1 cellular context compared by ENCODE assay signal in the genomic region with DNA sequence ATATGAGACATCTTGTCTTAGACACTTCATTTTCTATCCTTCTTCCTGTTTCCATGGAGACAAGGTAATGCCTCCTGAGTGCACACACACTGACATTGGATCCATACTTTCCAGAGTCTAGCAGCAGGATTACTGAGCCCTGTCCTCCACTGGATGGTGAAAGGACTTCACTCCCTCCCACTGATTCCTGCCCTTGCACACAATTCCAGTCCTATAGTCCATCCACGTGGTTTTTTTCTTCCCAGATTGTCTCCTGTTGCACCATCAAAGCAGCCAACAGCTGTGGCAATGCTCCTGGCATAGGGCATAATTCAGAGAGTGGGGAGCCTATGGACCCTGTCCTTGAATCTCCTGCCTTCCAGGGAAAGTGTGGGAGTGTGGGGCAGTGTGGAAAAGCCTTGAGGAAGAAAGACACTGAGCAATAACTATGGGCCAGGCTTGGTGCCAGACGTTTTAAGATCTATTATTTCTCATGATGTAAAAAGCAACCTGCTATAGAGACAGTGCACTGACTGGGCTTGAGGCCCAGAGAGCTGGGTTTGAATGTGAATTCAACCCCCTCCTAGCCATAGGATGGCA.
TF ChIP-seq lines count a peak whose summit lies in the region.

No MANE protein-coding gene starts in this region.

TF ChIP-seq in K562, 482 proteins besides CTCF, POLR2A, EP300 and RAD21 (continued from another document):
- TF ChIP-seq ZNF583 (CRISPR knock-in tag; IDR thresholded peaks at IDR 0.05) (no peak), KAT8 (IDR thresholded peaks at IDR 0.05; ENCODE audit: low read depth) (no peak), MCM2 (IDR thresholded peaks at IDR 0.05; ENCODE audit: low read depth) (no peak)
